In the genomic region with DNA sequence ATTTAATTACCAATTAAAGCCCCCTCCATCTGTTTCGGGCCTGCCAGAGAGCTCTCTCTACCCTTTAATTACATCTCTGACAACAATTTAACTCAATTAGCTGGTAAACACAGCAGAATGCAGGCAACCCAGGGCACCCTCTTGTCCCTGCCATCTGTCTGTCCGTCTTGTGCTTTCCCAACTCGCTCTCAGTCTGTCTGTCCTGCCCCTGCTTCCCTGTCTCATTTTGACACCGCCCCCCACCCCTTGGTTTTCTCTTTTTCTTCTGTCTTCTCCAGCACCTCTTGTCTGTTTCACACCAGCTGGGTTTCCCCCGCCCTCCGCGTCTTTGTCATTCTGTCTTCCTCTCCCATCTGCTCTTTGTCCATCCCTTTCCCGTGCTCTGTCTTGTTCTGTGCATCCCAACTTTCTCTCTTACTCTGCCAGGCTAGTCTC, we compare ENCODE assay signal across 13 cellular contexts. TPM values are rescaled to one million over a fixed set of nuclear protein-coding genes. Genes with fewer than 3 reads are reported as not detected.
DNase-seq lines count a peak whose midpoint lies in the region; ATAC-seq and TF ChIP-seq lines count a peak whose summit lies in the region.
"Had no signal": no experiment of that assay in that cellular context is flagged by ENCODE, and none has a peak within 500 bp of the region (broad histone marks: within the 10 kb centered on the region; RNA-seq: fewer than 3 reads in every experiment).

No MANE protein-coding gene starts in this region.

- peak overlapping the region; percentile 72 for H3K9ac ChIP-seq in SK-N-SH

- H3K4me1 ChIP-seq in SK-N-SH (ENCODE audit: control insufficient read depth in 1 of 2, insufficient read depth in 2 of 2, low read depth in 1 of 2, low read length in 1 of 2), result peaks cover 59 to 61% of the 10 kb centered on the region in 2 experiments

- no TSS peak for BruUV-seq in Calu3 (replicated peaks; lab: Mats Ljungman, UMichigan)

- CTCF ChIA-PET in Calu3 (lab: Charles Lee) (interaction anchor here (1.5 to 1.6 kb wide), 3 partner anchors 33 to 57 kb away, joined by 5 to 7 read pairs (median 6); a partner anchor contains a TSS), SK-N-SH (lab: Yijun Ruan, JAX) (interaction anchor here (0.8 to 41.8 kb wide), 8 partner anchors 10 to 94 kb away, joined by 4 to 1752 read pairs (median 16); a partner anchor contains a TSS)

- H2AFZ ChIP-seq in SK-N-SH (ENCODE audit: low read depth), result peak overlapping the region; percentile 91

- WGBS in SK-N-SH (ENCODE audit: low lambda C conversion rate), result 44% methylated on average over 8 of the region's 8 CpGs

- peak overlapping the region; percentile 99 to 100 for H3K27ac ChIP-seq in SK-N-SH (ENCODE audit: low read depth in 2 of 2, low read length in 1 of 2)

- no peaks in the 10 kb centered on the region for H4K20me1 ChIP-seq in SK-N-SH (ENCODE audit: insufficient read depth)

- ATAC-seq in GM18502 (IDR thresholded peaks at IDR 0.05; ENCODE audit: poor library complexity, unreplicated experiment) (no peak), GM18520 (IDR thresholded peaks at IDR 0.05; ENCODE audit: unreplicated experiment) (no peak)

- H3F3A ChIP-seq in SK-N-SH (replicated peaks; ENCODE audit: insufficient read depth), result peaks cover 44% of the 10 kb centered on the region

- no peak for TF ChIP-seq CTCF in Calu3 (IDR thresholded peaks at IDR 0.05; ENCODE audit: unreplicated experiment)
- no peak; the same call in 1 of the 2 replicates for TF ChIP-seq CTCF in SK-N-SH (IDR thresholded peaks at IDR 0.05)
- peak in 2 of 3 experiments; percentile 2 to 4 for TF ChIP-seq CTCF in nephron (IDR thresholded peaks at IDR 0.05; ENCODE audit: unreplicated experiment in 3 of 3)

- DNase-seq in Calu3 (no peak), NCI-H1417 (lab: John Stamatoyannopoulos, UW) (peak in 2 of 3 experiments; percentile 98 to 99), SK-N-SH (no peak), RPMI8226 (no peak)
- DNase-seq in activated naive CD4-positive, alpha-beta T cell (lab: John Stamatoyannopoulos, UW), result no peak
- DNase-seq: activated B cell treated with CpG ODN at 0.5 μM for 24 hours, PC-9, sigmoid colon had no signal

- peaks cover 9% of the 10 kb centered on the region for H3K36me3 Mint-ChIP-seq in Calu3 (ENCODE audit: insufficient read depth, unreplicated experiment)
- no peaks in the 10 kb centered on the region for H3K36me3 Mint-ChIP-seq in nephron (ENCODE audit: low read depth)
- H3K36me3 Mint-ChIP-seq: memory B cell had no signal

- peak overlapping the region; percentile 48 for H3K27ac Mint-ChIP-seq in Calu3 (ENCODE audit: unreplicated experiment)
- peak overlapping the region; percentile 79 to 87 (median 87) for H3K27ac Mint-ChIP-seq in nephron
- H3K27ac Mint-ChIP-seq: activated B cell treated with CpG ODN at 0.5 μM for 24 hours, memory B cell had no signal

- intact Hi-C loops in Calu3 (cut with micrococcal nuclease; ENCODE audit: unreplicated experiment), result no loop called here

- H3K4me3 Mint-ChIP-seq in Calu3 (ENCODE audit: low read depth, unreplicated experiment), result no peak overlapping the region
- peak overlapping the region; percentile 4 to 19 (median 7) for H3K4me3 Mint-ChIP-seq in nephron
- H3K4me3 Mint-ChIP-seq: activated B cell treated with CpG ODN at 0.5 μM for 24 hours, memory B cell had no signal

- TF ChIP-seq RAD21 in SK-N-SH (IDR thresholded peaks at IDR 0.05; ENCODE audit: low read length), result no peak

- POLR2A ChIA-PET in SK-N-SH (lab: Yijun Ruan, JAX), result interaction anchor here (0.9 to 9.0 kb wide), 16 partner anchors 10 to 355 kb away, joined by 3 to 223 read pairs (median 8); a partner anchor contains a TSS

- no peaks in the 10 kb centered on the region for H3K36me3 ChIP-seq in SK-N-SH (replicated peaks in 1 of 2; ENCODE audit: control insufficient read depth in 1 of 2, insufficient read depth in 2 of 2, low read length in 1 of 2)
- H3K36me3 ChIP-seq: MG63, sigmoid colon had no signal

- no peaks in the 10 kb centered on the region for H3K27me3 Mint-ChIP-seq in Calu3 (ENCODE audit: unreplicated experiment)
- H3K27me3 Mint-ChIP-seq in nephron (ENCODE audit: low read depth), result peaks cover 3% of the 10 kb centered on the region

- H3K4me3 ChIP-seq in SK-N-SH (ENCODE audit: low read depth in 2 of 2, low read length in 1 of 2), result peak overlapping the region in 1 of 2 experiments; percentile 2; a peak in 1 of 4 replicates
- H3K4me3 ChIP-seq: MG63, PC-9, sigmoid colon had no signal

- peak in 1 of 2 experiments; percentile 98; a peak in 3 of 4 replicates for TF ChIP-seq EP300 in SK-N-SH (IDR thresholded peaks at IDR 0.05; ENCODE audit: borderline replicate concordance in 1 of 2, low read depth in 1 of 2, low read length in 1 of 2)

- H3K79me2 ChIP-seq in SK-N-SH (ENCODE audit: insufficient read depth), result no peaks in the 10 kb centered on the region

- no peaks in the 10 kb centered on the region for H3K27me3 ChIP-seq in SK-N-SH (ENCODE audit: insufficient read depth)

- no peaks in the 10 kb centered on the region for H3K9me3 Mint-ChIP-seq in Calu3 (ENCODE audit: low read depth, unreplicated experiment)
- H3K9me3 Mint-ChIP-seq in nephron, result no peaks in the 10 kb centered on the region
- H3K9me3 Mint-ChIP-seq: activated B cell treated with CpG ODN at 0.5 μM for 24 hours, memory B cell had no signal

- no peaks in the 10 kb centered on the region for H3K9me3 ChIP-seq in SK-N-SH
- H3K9me3 ChIP-seq: MG63, sigmoid colon had no signal

- H3K4me2 ChIP-seq in SK-N-SH, result peak overlapping the region; percentile 72

- H3K4me1 Mint-ChIP-seq in Calu3 (ENCODE audit: low read depth, unreplicated experiment) (peaks cover 27% of the 10 kb centered on the region), nephron (peaks cover 65% of the 10 kb centered on the region)

- no peaks in the 10 kb centered on the region for H3K9me2 ChIP-seq in SK-N-SH

TF ChIP-seq in SK-N-SH, 30 proteins besides CTCF, POLR2A, EP300 and RAD21:
- TF ChIP-seq TCF12 (IDR thresholded peaks at IDR 0.05), result peak; percentile 37; the same call in 1 of the 2 replicates
- no peak for TF ChIP-seq MEF2A (IDR thresholded peaks at IDR 0.05; ENCODE audit: borderline replicate concordance, low read depth)
- TF ChIP-seq FOXJ3 (CRISPR knock-in tag; IDR thresholded peaks at IDR 0.05), result peak; percentile 100
- TF ChIP-seq NRF1 (IDR thresholded peaks at IDR 0.05; ENCODE audit: low read depth, low read length), result no peak
- peak; percentile 62; the same call in 1 of the 2 replicates for TF ChIP-seq GATA2 (CRISPR knock-in tag; IDR thresholded peaks at IDR 0.05)
- TF ChIP-seq SMC3 (IDR thresholded peaks at IDR 0.05; ENCODE audit: low read depth, low read length), result no peak
- peak; percentile 66 for TF ChIP-seq MXI1 (IDR thresholded peaks at IDR 0.05; ENCODE audit: low read depth, low read length)
- TF ChIP-seq POLR2AphosphoS5 (IDR thresholded peaks at IDR 0.05; ENCODE audit: low read depth, low read length), result no peak
- peak; percentile 67; the same call in 1 of the 2 replicates for TF ChIP-seq TEAD4 (IDR thresholded peaks at IDR 0.05; ENCODE audit: borderline replicate concordance, insufficient read depth)
- TF ChIP-seq CHD2 (IDR thresholded peaks at IDR 0.05; ENCODE audit: low read length, partially characterized antibody), result peak; percentile 11
- TF ChIP-seq, protein P1, sequence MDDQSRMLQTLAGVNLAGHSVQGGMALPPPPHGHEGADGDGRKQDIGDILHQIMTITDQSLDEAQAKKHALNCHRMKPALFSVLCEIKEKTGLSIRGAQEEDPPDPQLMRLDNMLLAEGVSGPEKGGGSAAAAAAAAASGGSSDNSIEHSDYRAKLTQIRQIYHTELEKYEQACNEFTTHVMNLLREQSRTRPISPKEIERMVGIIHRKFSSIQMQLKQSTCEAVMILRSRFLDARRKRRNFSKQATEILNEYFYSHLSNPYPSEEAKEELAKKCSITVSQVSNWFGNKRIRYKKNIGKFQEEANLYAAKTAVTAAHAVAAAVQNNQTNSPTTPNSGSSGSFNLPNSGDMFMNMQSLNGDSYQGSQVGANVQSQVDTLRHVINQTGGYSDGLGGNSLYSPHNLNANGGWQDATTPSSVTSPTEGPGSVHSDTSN (IDR thresholded peaks at IDR 0.05), result 0 out of 2 replicates have a peak, but pooled peaks have one; percentile 2
- peak; percentile 95 for TF ChIP-seq RCOR1 (IDR thresholded peaks at IDR 0.05; ENCODE audit: low read length)

RNA-seq across cellular contexts. Expression of a gene that starts 32.8 kb away (rescaled TPM):
- total RNA-seq in Calu3 (2022), result 431 and 457 TPM in 2 replicates
- 208 and 288 TPM in 2 replicates for polyA plus RNA-seq in SK-N-SH (2012; rRNA removed)
- 77.8 and 94.7 TPM in 2 replicates for polyA plus RNA-seq in SK-N-SH (2012; cell fraction: cytosol; rRNA removed)
- polyA plus RNA-seq in SK-N-SH (2012; cell fraction: nucleus; rRNA removed), result 1,862 and 2,736 TPM in 2 replicates

RNA-seq across cellular contexts. Expression of a gene that starts 33.9 kb away (rescaled TPM):
- 1.1 and 1.2 TPM in 2 replicates for total RNA-seq in Calu3 (2022)
- 31.2 and 36.9 TPM in 2 replicates for polyA plus RNA-seq in SK-N-SH (2012; rRNA removed)
- 35.6 and 43.6 TPM in 2 replicates for polyA plus RNA-seq in SK-N-SH (2012; cell fraction: cytosol; rRNA removed)
- 29.6 and 30.5 TPM in 2 replicates for polyA plus RNA-seq in SK-N-SH (2012; cell fraction: nucleus; rRNA removed)

RNA-seq across cellular contexts. Expression of a gene that starts 44.5 kb away (rescaled TPM):
- 216 and 247 TPM in 2 replicates for total RNA-seq in Calu3 (2022)
- polyA plus RNA-seq in SK-N-SH (2012; rRNA removed), result 159 and 174 TPM in 2 replicates
- 128 and 192 TPM in 2 replicates for polyA plus RNA-seq in SK-N-SH (2012; cell fraction: cytosol; rRNA removed)
- 135 and 166 TPM in 2 replicates for polyA plus RNA-seq in SK-N-SH (2012; cell fraction: nucleus; rRNA removed)

RNA-seq across cellular contexts. Expression of a gene that starts 46.0 kb away (rescaled TPM):
- 30.2 and 49.1 TPM in 2 replicates for total RNA-seq in Calu3 (2022)
- not detected in 2 replicates for polyA plus RNA-seq in SK-N-SH (2012; rRNA removed)
- polyA plus RNA-seq in SK-N-SH (2012; cell fraction: cytosol; rRNA removed), result not detected in 2 replicates
- polyA plus RNA-seq in SK-N-SH (2012; cell fraction: nucleus; rRNA removed), result not detected in 2 replicates
- total RNA-seq: activated B cell treated with CpG ODN at 0.5 μM for 24 hours had no signal

Comparison
In these comparisons a context has a peak if more than half of its experiments do, and no peak if none do; other contexts are left out.
1. DNase-seq: peak in NCI-H1417 (2 of 3); none in Calu3 (single experiment), SK-N-SH (single experiment), activated naive CD4-positive, alpha-beta T cell (0 of 4) and RPMI8226 (single experiment).
2. CTCF ChIP-seq: peak in nephron (2 of 3); none in Calu3 (single experiment) and SK-N-SH (single experiment).